In genomic region chr16:85286066-85286712, GRCh38 we compare ENCODE assay signal across 10 cellular contexts.
DNase-seq lines count a peak whose midpoint lies in the region; ATAC-seq and TF ChIP-seq lines count a peak whose summit lies in the region.
"Had no signal": no experiment of that assay in that cellular context is flagged by ENCODE, and none has a peak within 500 bp of the region (broad histone marks: within the 10 kb centered on the region; RNA-seq: fewer than 3 reads in every experiment).

No MANE protein-coding gene starts in this region.

- peaks cover 0 to 3% (median 0%) of the 10 kb centered on the region in 5 experiments for H3K9me3 Mint-ChIP-seq in brain

- peaks cover 0 to 12% (median 0%) of the 10 kb centered on the region in 11 experiments; a peak in 4 of 22 replicates for H3K27me3 ChIP-seq in BLaER1 treated with 17β-estradiol and CSF1 and Interleukin-3, amounts not matched to agents 10 nM and 100 nM
- H3K27me3 ChIP-seq in left ventricle myocardium inferior (ENCODE audit: low read depth) (no peaks in the 10 kb centered on the region), HAP-1 (ENCODE audit: low read depth) (no peaks in the 10 kb centered on the region)

- H3K4me1 Mint-ChIP-seq in brain: peaks cover 85% of the 10 kb centered on the region

- H3K27ac ChIP-seq in BLaER1 treated with 17β-estradiol and CSF1 and Interleukin-3, amounts not matched to agents 10 nM and 100 nM: peak overlapping the region in 3 of 11 experiments; percentile 38 to 62 (median 46); a peak in 3 of 22 replicates
- H3K27ac ChIP-seq in left ventricle myocardium inferior (replicated peaks): peak overlapping the region; percentile 64

- peaks cover 40 to 100% (median 93%) of the 10 kb centered on the region in 10 experiments for H3K4me1 ChIP-seq in BLaER1 treated with 17β-estradiol and CSF1 and Interleukin-3, amounts not matched to agents 10 nM and 100 nM
- peaks cover 38% of the 10 kb centered on the region for H3K4me1 ChIP-seq in left ventricle myocardium inferior
- H3K4me1 ChIP-seq in HAP-1: peaks cover 5% of the 10 kb centered on the region; the same call in 1 of the 2 replicates

- no peaks in the 10 kb centered on the region for H3K36me3 Mint-ChIP-seq in brain

- H3K9ac ChIP-seq in BLaER1 treated with 17β-estradiol and CSF1 and Interleukin-3, amounts not matched to agents 10 nM and 100 nM: peak overlapping the region in 3 of 11 experiments; percentile 12 to 52 (median 50); a peak in 4 of 22 replicates

- no peak for TF ChIP-seq CTCF in brain (conservative IDR thresholded peaks at IDR 0.05)
- TF ChIP-seq CTCF in left ventricle myocardium inferior (IDR thresholded peaks at IDR 0.05; ENCODE audit: borderline replicate concordance): no peak

- no peaks in the 10 kb centered on the region for H3K9me3 ChIP-seq in BLaER1 treated with 17β-estradiol and CSF1 and Interleukin-3, amounts not matched to agents 10 nM and 100 nM (replicated peaks in 1 of 11)
- no peaks in the 10 kb centered on the region for H3K9me3 ChIP-seq in left ventricle myocardium inferior (replicated peaks)
- no peaks in the 10 kb centered on the region for H3K9me3 ChIP-seq in HAP-1

- H3K4me2 ChIP-seq in BLaER1 treated with 17β-estradiol and CSF1 and Interleukin-3, amounts not matched to agents 10 nM and 100 nM: peak overlapping the region in 9 of 11 experiments; percentile 53 to 91 (median 86); a peak in 19 of 22 replicates

- H3K36me3 ChIP-seq in BLaER1 treated with 17β-estradiol and CSF1 and Interleukin-3, amounts not matched to agents 10 nM and 100 nM: no peaks in the 10 kb centered on the region
- H3K36me3 ChIP-seq in left ventricle myocardium inferior (no peaks in the 10 kb centered on the region), HAP-1 (replicated peaks) (no peaks in the 10 kb centered on the region)

- in situ Hi-C loops in HAP-1 (cut with MboI; ENCODE audit: low sequenced_read_pairs): no loop called here

- H4K20me1 ChIP-seq in BLaER1 treated with 17β-estradiol and CSF1 and Interleukin-3, amounts not matched to agents 10 nM and 100 nM: peaks cover 0 to 17% (median 0%) of the 10 kb centered on the region in 11 experiments; a peak in 2 of 22 replicates

- peaks cover 3% of the 10 kb centered on the region for H3K27me3 Mint-ChIP-seq in brain

- no peak for ATAC-seq in HG02870 (IDR thresholded peaks at IDR 0.05; ENCODE audit: unreplicated experiment)

- H3K4me3 Mint-ChIP-seq in brain: peak overlapping the region; percentile 1 to 57 (median 48)

- no peak overlapping the region for H3K4me3 ChIP-seq in BLaER1 treated with 17β-estradiol and CSF1 and Interleukin-3, amounts not matched to agents 10 nM and 100 nM
- H3K4me3 ChIP-seq in left ventricle myocardium inferior (no peak overlapping the region), HAP-1 (no peak overlapping the region)

- intact Hi-C loops in left ventricle myocardium inferior (cut with micrococcal nuclease): no loop called here

- peak overlapping the region; percentile 83 to 97 (median 95) for H3K27ac Mint-ChIP-seq in brain

- DNase-seq in left ventricle myocardium inferior (peak; percentile 72), retina (peak; percentile 57), SKM-1 treated with dmso at 0.1 percent for 144 hours (lab: John Stamatoyannopoulos, UW; ENCODE audit: unreplicated experiment) (no peak), HAP-1 (ENCODE audit: low spot score in 2 of 2) (no peak)
- DNase-seq in activated CD4-positive, alpha-beta T cell treated with anti-CD3 and anti-CD28 coated beads for 1 hour: no peak
- DNase-seq: activated naive CD4-positive, alpha-beta T cell treated with Interleukin-2 at 50 U/mL for 16 hours; stimulated activated CD4-positive, alpha-beta T cell treated with anti-CD3 and anti-CD28 coated beads, Interleukin-2, amount 100 ng/mL, for 48 hours had no signal

Comparison
In these comparisons a context has a peak if more than half of its experiments do, and no peak if none do; other contexts are left out.
1. DNase-seq: peak in left ventricle myocardium inferior (single experiment) and retina (single experiment); none in activated CD4-positive, alpha-beta T cell treated with anti-CD3 and anti-CD28 coated beads for 1 hour (single experiment), SKM-1 treated with dmso at 0.1 percent for 144 hours (single experiment) and HAP-1 (0 of 2).